In the genomic region with DNA sequence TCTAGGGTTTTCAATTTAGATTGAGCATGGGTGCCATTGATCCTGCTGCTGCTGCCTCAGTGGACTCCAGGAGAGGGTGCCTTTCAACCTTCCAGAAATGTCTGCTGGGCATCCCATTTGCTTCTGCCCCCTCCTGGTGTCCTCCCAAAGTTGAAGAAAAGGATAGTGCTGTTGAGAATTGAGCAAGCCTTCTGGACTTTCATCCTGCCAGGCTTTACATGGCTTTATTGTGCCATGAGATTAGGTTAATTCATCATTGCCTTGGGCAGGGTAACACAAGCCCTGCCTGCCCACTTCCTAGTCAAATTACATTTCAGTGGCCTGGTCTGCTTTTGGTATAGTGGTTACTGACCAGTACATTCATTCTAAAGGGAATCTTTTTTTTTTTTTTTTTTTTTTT, we compare ENCODE assay signal across 21 cellular contexts.
"Had no signal": no experiment of that assay in that cellular context is flagged by ENCODE, and none has a peak within 500 bp of the region (broad histone marks: within the 10 kb centered on the region; RNA-seq: fewer than 3 reads in every experiment).

No MANE protein-coding gene starts in this region.

- H3K9me3 ChIP-seq: ascending aorta, gastrocnemius medialis, neutrophil, SK-N-SH, suprapubic skin, upper lobe of left lung had no signal

- H2AFZ ChIP-seq: parathyroid adenoma had no signal

- H3K36me3 ChIP-seq: ascending aorta, gastrocnemius medialis, heart right ventricle, neutrophil had no signal

- H3K4me3 ChIP-seq: ascending aorta, gastrocnemius medialis, heart right ventricle, smooth muscle cell, suprapubic skin, upper lobe of left lung had no signal

- ATAC-seq: activated T-helper 17 cell treated with anti-CD3 and anti-CD28 coated beads, Interleukin-2, amount 50 U/mL, for 72 hours; gastrocnemius medialis; heart right ventricle; left cardiac atrium; naive thymus-derived CD8-positive, alpha-beta T cell; T-cell had no signal

- H3K4me1 ChIP-seq: gastrocnemius medialis, heart right ventricle, parathyroid adenoma, suprapubic skin, upper lobe of left lung had no signal

- H3K4me1 Mint-ChIP-seq: activated T-helper 17 cell treated with anti-CD3 and anti-CD28 coated beads, Interleukin-2, amount 50 U/mL, for 72 hours; naive thymus-derived CD8-positive, alpha-beta T cell; T-cell had no signal

- H3K9me3 Mint-ChIP-seq: activated T-helper 17 cell treated with anti-CD3 and anti-CD28 coated beads, Interleukin-2, amount 50 U/mL, for 72 hours; T-cell had no signal

- H3K27ac ChIP-seq: ascending aorta, gastrocnemius medialis, heart right ventricle, neutrophil, suprapubic skin, upper lobe of left lung, VCaP had no signal

- H3K4me2 ChIP-seq: SK-N-SH, smooth muscle cell had no signal

- DNase-seq: activated CD4-positive, alpha-beta T cell treated with anti-CD3 and anti-CD28 coated beads for 1 hour; activated CD4-positive, alpha-beta T cell treated with anti-CD3 and anti-CD28 coated beads, Interleukin-2, amount 50 U/mL, for 4 hours; activated naive CD4-positive, alpha-beta T cell treated with Interleukin-2 at 50 U/mL for 16 hours; effector CD4-positive, alpha-beta T cell; gastrocnemius medialis; heart right ventricle; left cardiac atrium; naive thymus-derived CD8-positive, alpha-beta T cell; retina; SK-N-SH; T-cell; T1000; upper lobe of left lung had no signal

- H3K4me3 Mint-ChIP-seq: activated T-helper 17 cell treated with anti-CD3 and anti-CD28 coated beads, Interleukin-2, amount 50 U/mL, for 72 hours; naive thymus-derived CD8-positive, alpha-beta T cell; stimulated activated naive CD8-positive, alpha-beta T cell treated with anti-CD3 and anti-CD28 coated beads, Interleukin-15, Interleukin-2, amounts not matched to agents 100 ng/mL and 50 ng/mL, for 24 hours; T-cell had no signal

- H3K9ac ChIP-seq: parathyroid adenoma, SK-N-SH had no signal

- H3K27me3 ChIP-seq: ascending aorta, gastrocnemius medialis, suprapubic skin, upper lobe of left lung had no signal

- H3K36me3 Mint-ChIP-seq: T-cell had no signal

- H3K27ac Mint-ChIP-seq: activated T-helper 17 cell treated with anti-CD3 and anti-CD28 coated beads, Interleukin-2, amount 50 U/mL, for 72 hours; naive thymus-derived CD8-positive, alpha-beta T cell; stimulated activated naive CD8-positive, alpha-beta T cell treated with anti-CD3 and anti-CD28 coated beads, Interleukin-15, Interleukin-2, amounts not matched to agents 100 ng/mL and 50 ng/mL, for 24 hours; T-cell had no signal

- H3K27me3 Mint-ChIP-seq: activated T-helper 17 cell treated with anti-CD3 and anti-CD28 coated beads, Interleukin-2, amount 50 U/mL, for 72 hours; stimulated activated naive CD8-positive, alpha-beta T cell treated with anti-CD3 and anti-CD28 coated beads, Interleukin-15, Interleukin-2, amounts not matched to agents 100 ng/mL and 50 ng/mL, for 24 hours; T-cell had no signal
